In the genomic region with DNA sequence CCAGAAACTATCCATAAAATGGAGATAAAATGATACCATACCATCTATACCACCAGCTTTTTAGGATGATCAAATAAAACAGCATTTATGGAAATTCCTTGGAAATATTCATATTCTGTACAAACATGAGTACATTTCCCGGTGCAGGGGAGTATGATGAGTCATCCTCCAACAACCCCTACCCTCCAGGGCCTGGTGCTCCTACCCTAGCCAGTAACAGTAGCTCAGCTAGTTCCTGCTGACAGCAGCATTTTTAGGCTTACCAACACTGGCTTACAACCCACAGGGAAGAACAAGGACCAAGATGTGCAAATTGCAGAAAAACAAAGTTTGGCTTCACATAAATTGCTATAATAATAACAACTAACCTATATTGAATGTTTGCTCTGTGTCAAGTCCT, we compare ENCODE assay signal across 25 cellular contexts.
"Had no signal": no experiment of that assay in that cellular context is flagged by ENCODE, and none has a peak within 500 bp of the region (broad histone marks: within the 10 kb centered on the region; RNA-seq: fewer than 3 reads in every experiment).

No MANE protein-coding gene starts in this region.

- FAIRE-seq: islet of Langerhans, urothelium cell line had no signal

- ATAC-seq: heart right ventricle; left cardiac atrium; left lung; mucosa of descending colon; stimulated activated memory B cell treated with anti-CD40 and anti-IgM and Interleukin-4, amounts not matched to agents 10 μg/mL and 1 μg/mL and 100 μg/mL, for 72 hours; stimulated activated naive CD8-positive, alpha-beta T cell treated with anti-CD3 and anti-CD28 coated beads, Interleukin-15, Interleukin-2, amounts not matched to agents 100 U/mL and 50 U/mL, for 24 hours had no signal

- H3K4me3 ChIP-seq: colonic mucosa, esophagus muscularis mucosa, heart right ventricle, left lung, mucosa of descending colon, neural progenitor cell, prostate gland, right atrium auricular region, sigmoid colon, spleen, thoracic aorta, tibial nerve, upper lobe of left lung had no signal

- H3K9me3 ChIP-seq: colonic mucosa, esophagus muscularis mucosa, left lung, mucosa of descending colon, prostate gland, right atrium auricular region, sigmoid colon, thoracic aorta, tibial nerve, upper lobe of left lung had no signal

- H2AFZ ChIP-seq: neural progenitor cell had no signal

- H3K27ac ChIP-seq: colonic mucosa, esophagus muscularis mucosa, heart right ventricle, left lung, neural progenitor cell, prostate gland, right atrium auricular region, sigmoid colon, spleen, thoracic aorta, tibial nerve, upper lobe of left lung had no signal

- H3K4me1 ChIP-seq: colonic mucosa, esophagus muscularis mucosa, prostate gland, right atrium auricular region, sigmoid colon, tibial nerve, upper lobe of left lung had no signal

- DNase-seq: colonic mucosa; effector CD8-positive, alpha-beta T cell; endodermal cell; foreskin melanocyte; glutamatergic neuron; heart right ventricle; hippocampal formation; left cardiac atrium; left lung; mucosa of descending colon; naive B cell; sigmoid colon; spleen; stimulated activated CD4-positive, alpha-beta T cell treated with anti-CD3 and anti-CD28 coated beads, Interleukin-4, amount 100 ng/mL, for 4 hours; stimulated activated naive CD8-positive, alpha-beta T cell treated with anti-CD3 and anti-CD28 coated beads, Interleukin-15, Interleukin-2, amounts not matched to agents 100 U/mL and 50 U/mL, for 24 hours; upper lobe of left lung had no signal

- H3K9ac ChIP-seq: neural progenitor cell had no signal

- H3K27me3 ChIP-seq: colonic mucosa, neural progenitor cell, right atrium auricular region, sigmoid colon, tibial nerve, upper lobe of left lung had no signal

- H3K36me3 ChIP-seq: colonic mucosa, esophagus muscularis mucosa, heart right ventricle, left lung, neural progenitor cell, prostate gland, right atrium auricular region, sigmoid colon, spleen, thoracic aorta, tibial nerve, upper lobe of left lung had no signal
